In genomic region chr17:42002792-42003301, GRCh38 we compare ENCODE assay signal across 1 cellular context.
A peak's percentile ranks its signal among the peaks of the same experiment; 100 is the strongest.
TF ChIP-seq lines count a peak whose summit lies in the region.

No MANE protein-coding gene starts in this region.

TF ChIP-seq in endothelial cell of umbilical vein, 7 proteins besides CTCF, POLR2A, EP300 and RAD21:
- TF ChIP-seq POLR2AphosphoS5 (IDR thresholded peaks at IDR 0.05; ENCODE audit: insufficient read depth, low read depth, low read length) (no peak), FOS (IDR thresholded peaks at IDR 0.05; ENCODE audit: borderline replicate concordance, insufficient read depth, low read length) (peak; percentile 8), MYC (IDR thresholded peaks at IDR 0.05; ENCODE audit: low read depth, low read length) (no peak), GATA2 (IDR thresholded peaks at IDR 0.05; ENCODE audit: insufficient read depth, insufficient read length, low read depth, low read length) (no peak)
